In genomic region chr4:17063870-17064269, GRCh38 we compare ENCODE assay signal across 16 cellular contexts.
DNase-seq lines count a peak whose midpoint lies in the region; ATAC-seq lines count a peak whose summit lies in the region.
"Had no signal": no experiment of that assay in that cellular context is flagged by ENCODE, and none has a peak within 500 bp of the region (broad histone marks: within the 10 kb centered on the region; RNA-seq: fewer than 3 reads in every experiment).

No MANE protein-coding gene starts in this region.

- H3K4me3 ChIP-seq in skeletal muscle cell (ENCODE audit: low read depth, low read length) = no peak overlapping the region
- H3K4me3 ChIP-seq: right lobe of liver, thyroid gland had no signal

- no peak for ATAC-seq in GM21390 (IDR thresholded peaks at IDR 0.05; ENCODE audit: unreplicated experiment)
- no peak for ATAC-seq in GM19023 (IDR thresholded peaks at IDR 0.05; ENCODE audit: unreplicated experiment)
- ATAC-seq in GM21825 (IDR thresholded peaks at IDR 0.05; ENCODE audit: unreplicated experiment) = no peak
- ATAC-seq: PC-3; right lobe of liver; stimulated activated memory B cell treated with anti-CD40 and anti-IgM and Interleukin-4, amounts not matched to agents 10 μg/mL and 1 μg/mL and 100 μg/mL, for 72 hours had no signal

- DNase-seq in EH (ENCODE audit: low read depth) (peak; percentile 94), NCI-H226 (peak; percentile 13), fibroblast of gingiva (ENCODE audit: low read depth) (peak; percentile 74), skeletal muscle cell (ENCODE audit: low read depth) (peak; percentile 31), SW 1271 (lab: John Stamatoyannopoulos, UW) (no peak)
- DNase-seq: activated CD4-positive, alpha-beta T cell treated with anti-CD3 and anti-CD28 coated beads, Interleukin-2, amount 10 ng/mL, durations not matched to agents 24 days and 14 days; DMS79 treated with DMSO at 0.1 percent for 48 hours; KBM-7; PC-3; right lobe of liver; SHP77; thyroid gland had no signal

Comparison
In these comparisons a context has a peak if more than half of its experiments do, and no peak if none do; other contexts are left out.
1. DNase-seq: peak in EH (single experiment), NCI-H226 (single experiment), fibroblast of gingiva (single experiment) and skeletal muscle cell (single experiment); none in SW 1271 (0 of 2).